8 cellular contexts compared by ENCODE assay signal in the genomic region with DNA sequence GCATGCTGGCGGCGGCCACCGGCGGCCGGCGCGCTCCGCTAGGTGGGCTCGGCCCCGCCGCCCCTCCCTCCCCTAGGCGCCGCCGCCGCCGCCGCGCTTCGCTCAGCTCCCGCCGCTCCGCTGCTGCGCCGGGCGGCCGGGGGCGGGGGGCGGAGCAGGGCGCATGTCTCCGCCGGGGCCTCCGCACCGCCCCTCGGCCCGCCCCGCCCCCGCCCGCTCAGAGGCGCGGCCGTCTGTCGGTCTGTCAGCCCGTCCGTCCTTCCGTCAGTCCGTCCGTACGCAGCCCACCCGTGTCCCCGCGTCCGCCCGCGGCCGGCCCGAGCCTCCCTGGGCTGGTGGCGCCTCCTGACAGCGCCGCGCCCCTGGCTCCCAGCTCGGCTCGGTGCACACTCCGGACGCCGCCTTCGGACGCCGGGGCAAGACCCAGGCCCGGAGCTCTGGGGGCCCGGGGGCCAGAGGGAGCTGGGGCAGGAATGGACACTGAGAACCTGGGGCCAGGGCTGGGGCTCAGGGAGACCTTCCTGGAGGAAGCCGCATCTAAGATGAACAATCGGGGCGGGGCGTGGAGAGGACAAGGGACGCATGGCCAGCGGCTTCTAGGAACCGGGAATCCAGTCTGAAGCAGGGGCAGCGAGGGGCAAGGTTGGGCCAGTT. TPM values are rescaled to one million over a fixed set of nuclear protein-coding genes. Genes with fewer than 3 reads are reported as not detected.
DNase-seq lines count a peak whose midpoint lies in the region; ATAC-seq and TF ChIP-seq lines count a peak whose summit lies in the region.

A gene (minus strand): TSS at position 138 of the 654 bp plus-strand sequence. CDS start 6,193 bp downstream, outside the sequence.

- ATAC-seq in psoas muscle: peak in 3 of 4 donors; percentile 46 to 60 (median 58)
- ATAC-seq in GM21447 (IDR thresholded peaks at IDR 0.05; ENCODE audit: unreplicated experiment): no peak
- no peak for ATAC-seq in HG03460 (IDR thresholded peaks at IDR 0.05; ENCODE audit: unreplicated experiment)

- no peak within 1 kb of the TSS for H3K9ac ChIP-seq in NT2/D1 (ENCODE audit: insufficient read length, low read depth)

- H3K4me3 ChIP-seq in NT2/D1 (ENCODE audit: insufficient read length, low read depth) (peak within 1 kb of the TSS; percentile 18), psoas muscle (peak within 1 kb of the TSS; percentile 64)

- H3K27me3 ChIP-seq in NT2/D1 (ENCODE audit: insufficient read depth, insufficient read length) (peaks cover 21% of the 10 kb centered on the region), psoas muscle (ENCODE audit: insufficient read depth in 3 of 3, low read length in 2 of 3) (peaks cover 0 to 52% (median 23%) of the 10 kb centered on the region in 3 donors)

- H3K4me3 Mint-ChIP-seq in glutamatergic neuron (ENCODE audit: unreplicated experiment): peak within 1 kb of the TSS; percentile 82

- TF ChIP-seq CTCF in glutamatergic neuron (IDR thresholded peaks at IDR 0.05; ENCODE audit: partially characterized antibody, unreplicated experiment) (no peak), psoas muscle (IDR thresholded peaks at IDR 0.05) (no peak)

- intact Hi-C loops in psoas muscle (cut with DNase I): no loop called here

- H3K4me1 ChIP-seq in NT2/D1 (ENCODE audit: insufficient read depth, insufficient read length) (peaks cover 3% of the 10 kb centered on the region), psoas muscle (peaks cover 4% of the 10 kb centered on the region)

- H3K27ac Mint-ChIP-seq in glutamatergic neuron (ENCODE audit: unreplicated experiment): peak within 1 kb of the TSS; percentile 96

- H3K9me3 Mint-ChIP-seq in glutamatergic neuron (ENCODE audit: unreplicated experiment): peaks cover 13% of the 10 kb centered on the region

- 1 to 2% (median 2%) methylated on average over 37 to 78 of the region's 78 CpGs for WGBS in psoas muscle, 3 donors

- H3K27me3 Mint-ChIP-seq in glutamatergic neuron (ENCODE audit: unreplicated experiment): peaks cover 15% of the 10 kb centered on the region

- no peaks in the 10 kb centered on the region for H3K9me3 ChIP-seq in NT2/D1 (ENCODE audit: insufficient read depth, low read length)
- H3K9me3 ChIP-seq in psoas muscle: no peaks in the 10 kb centered on the region

- H3K36me3 Mint-ChIP-seq in glutamatergic neuron (ENCODE audit: unreplicated experiment): no peaks in the 10 kb centered on the region

- DNase-seq in NCI-H82 (lab: John Stamatoyannopoulos, UW) (peak; percentile 81), NCI-H82 treated with DMSO at 0.1 percent for 48 hours (lab: John Stamatoyannopoulos, UW; ENCODE audit: unreplicated experiment) (no peak), NT2/D1 (ENCODE audit: low read depth, low spot score) (no peak), glutamatergic neuron (peak; percentile 80), psoas muscle (peak in 1 of 2 donors; percentile 65)
- DNase-seq in activated effector memory CD4-positive, alpha-beta T cell treated with Interleukin-2 at 50 U/mL for 16 hours: peak; percentile 18

- H3K36me3 ChIP-seq in NT2/D1 (ENCODE audit: insufficient read depth, insufficient read length, low read length) (no peaks in the 10 kb centered on the region), psoas muscle (ENCODE audit: insufficient read depth in 1 of 2, low read depth in 1 of 2) (no peaks in the 10 kb centered on the region)

- H3K27ac ChIP-seq in psoas muscle: no peak within 1 kb of the TSS

- H3K4me1 Mint-ChIP-seq in glutamatergic neuron (ENCODE audit: low read depth, unreplicated experiment): peaks cover 23% of the 10 kb centered on the region

RNA-seq across cellular contexts. Expression of the gene that starts here (rescaled TPM):
- total RNA-seq in glutamatergic neuron (ENCODE audit: unreplicated experiment): 174 TPM
- 1 to 10 TPM; 2.2 to 3.5 (median 2.9) TPM for total RNA-seq in psoas muscle
- 1 to 10 TPM in 1 of 3 donors, under 1 TPM in 2; 0.49 to 1.6 (median 0.75) TPM for polyA plus RNA-seq in psoas muscle

Comparison
In these comparisons a context has a peak if more than half of its experiments do, and no peak if none do; other contexts are left out.
1. RNA of the gene that starts here (total RNA-seq): 174 TPM in glutamatergic neuron (single experiment); 2.2 to 3.5 TPM in psoas muscle; every median in the first group is over 10 times any median in the second.
2. DNase-seq: peak in NCI-H82 (single experiment), activated effector memory CD4-positive, alpha-beta T cell treated with Interleukin-2 at 50 U/mL for 16 hours (single experiment) and glutamatergic neuron (single experiment); none in NCI-H82 treated with DMSO at 0.1 percent for 48 hours (single experiment) and NT2/D1 (single experiment).
3. ATAC-seq: peak in psoas muscle (3 of 4); none in GM21447 (single experiment) and HG03460 (single experiment).